Comparison of ENCODE assay signal across 15 cellular contexts in the genomic region with DNA sequence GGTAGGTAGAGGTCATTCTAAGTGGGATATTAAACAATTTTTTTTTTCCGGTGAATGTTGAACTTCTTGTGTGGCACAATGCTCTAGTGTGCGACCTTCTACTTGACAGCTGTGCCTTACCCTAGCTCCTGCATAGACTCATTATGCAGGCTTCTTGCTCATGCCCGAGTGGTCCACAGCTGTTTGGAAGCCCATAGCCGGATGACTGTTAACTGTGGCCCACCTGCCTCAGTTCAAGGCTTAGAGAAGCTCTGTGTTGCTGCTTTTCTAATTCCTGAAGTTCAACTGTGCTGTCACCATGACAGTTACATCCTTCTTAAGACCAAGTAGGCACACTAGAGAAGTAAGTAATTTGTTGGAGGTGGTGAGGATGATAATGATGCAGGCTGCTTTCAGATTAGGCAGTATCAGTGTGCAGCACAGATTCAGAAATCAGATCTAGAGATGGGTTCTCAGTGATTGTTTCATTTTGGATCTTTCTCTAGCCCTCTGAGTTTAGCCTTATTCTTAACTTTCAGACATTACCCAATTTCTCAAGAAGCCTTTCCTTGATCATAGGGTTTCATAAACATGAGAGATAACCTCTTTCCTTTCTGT.
"Had no signal": no experiment of that assay in that cellular context is flagged by ENCODE, and none has a peak within 500 bp of the region (broad histone marks: within the 10 kb centered on the region; RNA-seq: fewer than 3 reads in every experiment).

No MANE protein-coding gene starts in this region.

- H3K4me1 Mint-ChIP-seq: activated naive CD8-positive, alpha-beta T cell treated with anti-CD3 and anti-CD28 coated beads for 36 hours; naive B cell; stimulated activated memory B cell treated with anti-CD40 and anti-IgM and Interleukin-4, amounts not matched to agents 10 μg/mL and 1 μg/mL and 100 μg/mL, for 72 hours had no signal

- H3K9me3 Mint-ChIP-seq: activated naive CD8-positive, alpha-beta T cell treated with anti-CD3 and anti-CD28 coated beads for 36 hours; neural progenitor cell; stimulated activated memory B cell treated with anti-CD40 and anti-IgM and Interleukin-4, amounts not matched to agents 10 μg/mL and 1 μg/mL and 100 μg/mL, for 72 hours had no signal

- H3K4me3 Mint-ChIP-seq: activated CD8-positive, alpha-beta T cell treated with anti-CD3 and anti-CD28 coated beads, Interleukin-2, amount 10 ng/mL, durations not matched to agents 7 days and 5 days; activated naive CD8-positive, alpha-beta T cell treated with anti-CD3 and anti-CD28 coated beads for 36 hours; naive B cell; neural progenitor cell; stimulated activated memory B cell treated with anti-CD40 and anti-IgM and Interleukin-4, amounts not matched to agents 10 μg/mL and 1 μg/mL and 100 μg/mL, for 72 hours had no signal

- H3K27ac Mint-ChIP-seq: activated CD8-positive, alpha-beta T cell treated with anti-CD3 and anti-CD28 coated beads, Interleukin-2, amount 10 ng/mL, durations not matched to agents 7 days and 5 days; activated naive CD8-positive, alpha-beta T cell treated with anti-CD3 and anti-CD28 coated beads for 36 hours; naive B cell; neural progenitor cell; stimulated activated memory B cell treated with anti-CD40 and anti-IgM and Interleukin-4, amounts not matched to agents 10 μg/mL and 1 μg/mL and 100 μg/mL, for 72 hours had no signal

- DNase-seq: activated CD4-positive, alpha-beta T cell treated with anti-CD3 and anti-CD28 coated beads for 4 hours; activated CD8-positive, alpha-beta memory T cell treated with anti-CD3 and anti-CD28 coated beads, Interleukin-2, amount 50 U/mL, for 48 hours; activated CD8-positive, alpha-beta T cell treated with anti-CD3 and anti-CD28 coated beads, Interleukin-2, amount 10 ng/mL, durations not matched to agents 7 days and 5 days; activated naive CD8-positive, alpha-beta T cell treated with anti-CD3 and anti-CD28 coated beads for 36 hours; amygdala; body of pancreas; hippocampal formation; naive B cell; pancreas; thyroid gland; uterus had no signal

- H3K36me3 Mint-ChIP-seq: activated naive CD8-positive, alpha-beta T cell treated with anti-CD3 and anti-CD28 coated beads for 36 hours; naive B cell; neural progenitor cell; stimulated activated memory B cell treated with anti-CD40 and anti-IgM and Interleukin-4, amounts not matched to agents 10 μg/mL and 1 μg/mL and 100 μg/mL, for 72 hours had no signal

- ATAC-seq: activated CD8-positive, alpha-beta T cell treated with anti-CD3 and anti-CD28 coated beads, Interleukin-2, amount 10 ng/mL, durations not matched to agents 7 days and 5 days; body of pancreas had no signal

- FAIRE-seq: colon, keratinocyte, pancreas had no signal
